ENCODE assay signal across 13 cellular contexts in genomic region chr16:84360170-84360569, GRCh38. TPM values are rescaled to one million over a fixed set of nuclear protein-coding genes. Genes with fewer than 3 reads are reported as not detected.
DNase-seq lines count a peak whose midpoint lies in the region; ATAC-seq and TF ChIP-seq lines count a peak whose summit lies in the region.
"Had no signal": no experiment of that assay in that cellular context is flagged by ENCODE, and none has a peak within 500 bp of the region (broad histone marks: within the 10 kb centered on the region; RNA-seq: fewer than 3 reads in every experiment).

No MANE protein-coding gene starts in this region.

- H3K4me3 Mint-ChIP-seq in activated CD4-positive, alpha-beta T cell treated with anti-CD3 and anti-CD28 coated beads for 36 hours: no peak overlapping the region
- H3K4me3 Mint-ChIP-seq in activated CD4-positive, alpha-beta memory T cell treated with anti-CD3 and anti-CD28 coated beads for 36 hours: peak overlapping the region; percentile 40
- H3K4me3 Mint-ChIP-seq: effector memory CD8-positive, alpha-beta T cell had no signal

- H3K9me3 Mint-ChIP-seq in activated CD4-positive, alpha-beta T cell treated with anti-CD3 and anti-CD28 coated beads for 36 hours (ENCODE audit: low read depth): no peaks in the 10 kb centered on the region
- H3K9me3 Mint-ChIP-seq in activated CD4-positive, alpha-beta memory T cell treated with anti-CD3 and anti-CD28 coated beads for 36 hours: no peaks in the 10 kb centered on the region
- H3K9me3 Mint-ChIP-seq: effector memory CD8-positive, alpha-beta T cell had no signal

- CTCF ChIA-PET in activated CD4-positive, alpha-beta T cell treated with anti-CD3 and anti-CD28 coated beads for 36 hours (lab: Charles Lee): interaction anchor here (0.6 kb wide), 1 partner anchor 1583 kb away, joined by 3 read pairs; no protein-coding TSS in a partner anchor
- CTCF ChIA-PET in activated CD4-positive, alpha-beta memory T cell treated with anti-CD3 and anti-CD28 coated beads for 36 hours (lab: Charles Lee): no interaction called here

- H3K36me3 Mint-ChIP-seq in activated CD4-positive, alpha-beta T cell treated with anti-CD3 and anti-CD28 coated beads for 36 hours (ENCODE audit: low read depth): no peaks in the 10 kb centered on the region
- H3K36me3 Mint-ChIP-seq in activated CD4-positive, alpha-beta memory T cell treated with anti-CD3 and anti-CD28 coated beads for 36 hours: no peaks in the 10 kb centered on the region

- intact Hi-C loops in activated CD4-positive, alpha-beta T cell treated with anti-CD3 and anti-CD28 coated beads for 36 hours (cut with DNase I, micrococcal nuclease): no loop called here
- intact Hi-C loops in activated CD4-positive, alpha-beta memory T cell treated with anti-CD3 and anti-CD28 coated beads for 36 hours (cut with micrococcal nuclease): no loop called here

- H3K4me3 ChIP-seq in choroid plexus epithelial cell (ENCODE audit: low read depth, low read length): no peak overlapping the region
- H3K4me3 ChIP-seq: A549, SK-N-MC had no signal

- peaks cover 2% of the 10 kb centered on the region for H3K27me3 Mint-ChIP-seq in activated CD4-positive, alpha-beta T cell treated with anti-CD3 and anti-CD28 coated beads for 36 hours
- peaks cover 4% of the 10 kb centered on the region for H3K27me3 Mint-ChIP-seq in activated CD4-positive, alpha-beta memory T cell treated with anti-CD3 and anti-CD28 coated beads for 36 hours

- peak; percentile 86 for ATAC-seq in activated CD4-positive, alpha-beta T cell treated with anti-CD3 and anti-CD28 coated beads for 36 hours
- ATAC-seq in HG02885 (IDR thresholded peaks at IDR 0.05; ENCODE audit: poor library complexity, unreplicated experiment) (no peak), GM21360 (IDR thresholded peaks at IDR 0.05; ENCODE audit: unreplicated experiment) (no peak)
- ATAC-seq: A549; effector memory CD8-positive, alpha-beta T cell had no signal

- DNase-seq in activated CD4-positive, alpha-beta T cell treated with anti-CD3 and anti-CD28 coated beads for 36 hours: peak; percentile 81
- DNase-seq in activated CD4-positive, alpha-beta T cell treated with anti-CD3 and anti-CD28 coated beads for 1 hour: no peak
- DNase-seq in activated CD4-positive, alpha-beta memory T cell treated with anti-CD3 and anti-CD28 coated beads for 36 hours: peak; percentile 83
- DNase-seq in choroid plexus epithelial cell (ENCODE audit: low read depth) (peak; percentile 4), DMS79 (lab: John Stamatoyannopoulos, UW) (no peak)
- peak; percentile 8 to 48 for DNase-seq in stimulated activated CD8-positive, alpha-beta memory T cell treated with anti-CD3 and anti-CD28 coated beads, Interleukin-7, amount 100 ng/mL, for 48 hours (ENCODE audit: extremely low read depth in 1 of 2, low read depth in 1 of 2)
- DNase-seq: effector memory CD8-positive, alpha-beta T cell; NCI-H345 had no signal

- no peak for TF ChIP-seq CTCF in choroid plexus epithelial cell (conservative IDR thresholded peaks at IDR 0.05; ENCODE audit: low read depth, low read length)

- peak overlapping the region; percentile 66 for H3K27ac Mint-ChIP-seq in activated CD4-positive, alpha-beta T cell treated with anti-CD3 and anti-CD28 coated beads for 36 hours
- H3K27ac Mint-ChIP-seq in activated CD4-positive, alpha-beta memory T cell treated with anti-CD3 and anti-CD28 coated beads for 36 hours: peak overlapping the region; percentile 70

- peaks cover 28% of the 10 kb centered on the region for H3K4me1 Mint-ChIP-seq in activated CD4-positive, alpha-beta T cell treated with anti-CD3 and anti-CD28 coated beads for 36 hours
- peaks cover 23% of the 10 kb centered on the region for H3K4me1 Mint-ChIP-seq in activated CD4-positive, alpha-beta memory T cell treated with anti-CD3 and anti-CD28 coated beads for 36 hours (ENCODE audit: low read depth)

- POLR2A ChIA-PET in activated CD4-positive, alpha-beta T cell treated with anti-CD3 and anti-CD28 coated beads for 36 hours (lab: Charles Lee): no interaction called here
- POLR2A ChIA-PET in activated CD4-positive, alpha-beta memory T cell treated with anti-CD3 and anti-CD28 coated beads for 36 hours (lab: Charles Lee): no interaction called here

RNA-seq across cellular contexts. Expression of gene ATP2C2, which starts 8.2 kb away (rescaled TPM):
- total RNA-seq in activated CD4-positive, alpha-beta T cell treated with anti-CD3 and anti-CD28 coated beads for 36 hours: not detected
- total RNA-seq in activated CD4-positive, alpha-beta memory T cell treated with anti-CD3 and anti-CD28 coated beads for 36 hours: not detected
- total RNA-seq: myocyte had no signal

Comparison
In these comparisons a context has a peak if more than half of its experiments do, and no peak if none do; other contexts are left out.
1. DNase-seq: peak in activated CD4-positive, alpha-beta T cell treated with anti-CD3 and anti-CD28 coated beads for 36 hours (single experiment), activated CD4-positive, alpha-beta memory T cell treated with anti-CD3 and anti-CD28 coated beads for 36 hours (single experiment), choroid plexus epithelial cell (single experiment) and stimulated activated CD8-positive, alpha-beta memory T cell treated with anti-CD3 and anti-CD28 coated beads, Interleukin-7, amount 100 ng/mL, for 48 hours (2 of 2); none in activated CD4-positive, alpha-beta T cell treated with anti-CD3 and anti-CD28 coated beads for 1 hour (single experiment) and DMS79 (single experiment).